In genomic region chr1:30381671-30382365, GRCh38 we compare ENCODE assay signal across 22 cellular contexts.
DNase-seq lines count a peak whose midpoint lies in the region; ATAC-seq, FAIRE-seq and TF ChIP-seq lines count a peak whose summit lies in the region.
"Had no signal": no experiment of that assay in that cellular context is flagged by ENCODE, and none has a peak within 500 bp of the region (broad histone marks: within the 10 kb centered on the region; RNA-seq: fewer than 3 reads in every experiment).

No MANE protein-coding gene starts in this region.

- H3F3A ChIP-seq in PC-9 (ENCODE audit: insufficient read depth, low read depth), result no peaks in the 10 kb centered on the region

- DNase-seq in natural killer cell treated with Interleukin-12 subunit alpha and Interleukin-12 subunit beta and Interleukin-15 and Interleukin-18, amount 100 ng/mL, for 72 hours (ENCODE audit: low spot score), result peak; percentile 6
- no peak for DNase-seq in natural killer cell
- DNase-seq in kidney, result peak; percentile 34
- peak; percentile 35 for DNase-seq in sigmoid colon
- no peak for DNase-seq in occipital lobe (lab: John Stamatoyannopoulos, UW)
- no peak for DNase-seq in PC-9
- no peak for DNase-seq in HuH-7 (ENCODE audit: low spot score)
- DNase-seq: AML-193, GM23248, H7, Karpas-422, NCI-H1092 treated with DMSO at 0.1 percent for 48 hours, NCI-H1436, NCI-H187, NCI-H2081 treated with DMSO at 0.1 percent for 48 hours, NCI-H748 treated with DMSO at 0.1 percent for 48 hours, SHP77 had no signal

- BruUV-seq in PC-9 (replicated peaks; lab: Mats Ljungman, UMichigan), result no TSS peak

- WGBS in sigmoid colon, 2 donors, result 60 to 76% methylated on average over 7 of the region's 7 CpGs

- no peak for ATAC-seq in natural killer cell treated with Interleukin-12 subunit alpha and Interleukin-12 subunit beta and Interleukin-15 and Interleukin-18, amount 100 ng/mL, for 72 hours
- ATAC-seq in natural killer cell, result no peak
- ATAC-seq: A549 had no signal

- TF ChIP-seq CTCF in natural killer cell (IDR thresholded peaks at IDR 0.05) (no peak), kidney (IDR thresholded peaks at IDR 0.05; ENCODE audit: borderline replicate concordance, extremely low read depth, insufficient read depth) (no peak), sigmoid colon (IDR thresholded peaks at IDR 0.05) (no peak), PC-9 (conservative IDR thresholded peaks at IDR 0.05) (no peak)

- H3K79me2 ChIP-seq in PC-9 (ENCODE audit: low read depth), result no peaks in the 10 kb centered on the region

- H2AFZ ChIP-seq in PC-9, result no peak overlapping the region
- H2AFZ ChIP-seq: GM23248 had no signal

- no peaks in the 10 kb centered on the region for H4K20me1 ChIP-seq in PC-9 (ENCODE audit: insufficient read depth)

- H3K36me3 ChIP-seq in kidney (ENCODE audit: control insufficient read depth in 1 of 2, insufficient read depth in 2 of 2, low read length in 2 of 2) (no peaks in the 10 kb centered on the region), sigmoid colon (no peaks in the 10 kb centered on the region), PC-9 (ENCODE audit: low read depth) (no peaks in the 10 kb centered on the region)
- H3K36me3 ChIP-seq: BLaER1 treated with 17β-estradiol and CSF1 and Interleukin-3, amounts not matched to agents 10 nM and 100 nM had no signal

- peaks cover 5 to 14% of the 10 kb centered on the region in 2 donors for H3K27me3 Mint-ChIP-seq in natural killer cell treated with Interleukin-12 subunit alpha and Interleukin-12 subunit beta and Interleukin-15 and Interleukin-18, amount 100 ng/mL, for 72 hours
- H3K27me3 Mint-ChIP-seq in natural killer cell (ENCODE audit: low read depth in 2 of 2), result peaks cover 0 to 3% of the 10 kb centered on the region in 2 donors

- no peak overlapping the region for H3K27ac Mint-ChIP-seq in natural killer cell treated with Interleukin-12 subunit alpha and Interleukin-12 subunit beta and Interleukin-15 and Interleukin-18, amount 100 ng/mL, for 72 hours
- no peak overlapping the region for H3K27ac Mint-ChIP-seq in natural killer cell
- H3K27ac Mint-ChIP-seq: CD4-positive, alpha-beta T cell had no signal

- H3K4me3 ChIP-seq in kidney (ENCODE audit: low read length in 2 of 2) (no peak overlapping the region), sigmoid colon (no peak overlapping the region), PC-9 (no peak overlapping the region)
- H3K4me3 ChIP-seq: A549; BLaER1 treated with 17β-estradiol and CSF1 and Interleukin-3, amounts not matched to agents 10 nM and 100 nM; GM23248 had no signal

- POLR2A ChIA-PET in PC-9 (lab: Charles Lee; ENCODE audit: unreplicated experiment), result no interaction called here

- no peak for FAIRE-seq in kidney (lab: Jason Lieb, UNC)
- FAIRE-seq: A549, D721Med had no signal

- no peak overlapping the region for H3K4me3 Mint-ChIP-seq in natural killer cell treated with Interleukin-12 subunit alpha and Interleukin-12 subunit beta and Interleukin-15 and Interleukin-18, amount 100 ng/mL, for 72 hours
- no peak overlapping the region for H3K4me3 Mint-ChIP-seq in natural killer cell
- H3K4me3 Mint-ChIP-seq: CD4-positive, alpha-beta T cell had no signal

- no peak for TF ChIP-seq EP300 in sigmoid colon (IDR thresholded peaks at IDR 0.05)

- H3K4me1 Mint-ChIP-seq in natural killer cell treated with Interleukin-12 subunit alpha and Interleukin-12 subunit beta and Interleukin-15 and Interleukin-18, amount 100 ng/mL, for 72 hours (ENCODE audit: low read depth in 2 of 2), result no peaks in the 10 kb centered on the region
- H3K4me1 Mint-ChIP-seq in natural killer cell, result peaks cover 0 to 13% of the 10 kb centered on the region in 2 donors

- H3K9me3 Mint-ChIP-seq in natural killer cell treated with Interleukin-12 subunit alpha and Interleukin-12 subunit beta and Interleukin-15 and Interleukin-18, amount 100 ng/mL, for 72 hours, result no peaks in the 10 kb centered on the region
- H3K9me3 Mint-ChIP-seq in natural killer cell, result no peaks in the 10 kb centered on the region
- H3K9me3 Mint-ChIP-seq: CD4-positive, alpha-beta T cell had no signal

- no peak for TF ChIP-seq POLR2A in sigmoid colon (IDR thresholded peaks at IDR 0.05)

- CTCF ChIA-PET in PC-9 (lab: Charles Lee), result no interaction called here

- H3K9me2 ChIP-seq in PC-9 (ENCODE audit: insufficient read depth), result no peaks in the 10 kb centered on the region

- H3K9ac ChIP-seq in kidney (ENCODE audit: low read length in 2 of 2), result no peak overlapping the region
- H3K9ac ChIP-seq: BLaER1 treated with 17β-estradiol and CSF1 and Interleukin-3, amounts not matched to agents 10 nM and 100 nM; GM23248 had no signal

- intact Hi-C loops in natural killer cell (cut with micrococcal nuclease), result loop anchor here (2.0 kb wide), 2 partner anchors 589 to 1145 kb away; partner anchors contain the start of gene PTPRU
- intact Hi-C loops in kidney (cut with DNase I), result no loop called here
- intact Hi-C loops in sigmoid colon (cut with DNase I), result loop anchor here (5.0 kb wide), 1 partner anchor 325 kb away; no protein-coding TSS in a partner anchor
- intact Hi-C loops in PC-9 (cut with micrococcal nuclease; ENCODE audit: unreplicated experiment), result loop anchor here (5.0 kb wide), 2 partner anchors 325 to 1040 kb away; no protein-coding TSS in a partner anchor

- no peaks in the 10 kb centered on the region for H3K9me3 ChIP-seq in kidney (ENCODE audit: control insufficient read depth in 1 of 2, low read length in 2 of 2)
- no peaks in the 10 kb centered on the region for H3K9me3 ChIP-seq in sigmoid colon
- H3K9me3 ChIP-seq in PC-9 (ENCODE audit: insufficient read depth, low read depth), result no peaks in the 10 kb centered on the region
- H3K9me3 ChIP-seq: A549; BLaER1 treated with 17β-estradiol and CSF1 and Interleukin-3, amounts not matched to agents 10 nM and 100 nM had no signal

- H3K27ac ChIP-seq in kidney (ENCODE audit: low read depth in 2 of 2, low read length in 2 of 2) (no peak overlapping the region), sigmoid colon (no peak overlapping the region), PC-9 (no peak overlapping the region)
- H3K27ac ChIP-seq: A549; BLaER1 treated with 17β-estradiol and CSF1 and Interleukin-3, amounts not matched to agents 10 nM and 100 nM; GM23248; RWPE1 had no signal

- H3K36me3 Mint-ChIP-seq in natural killer cell treated with Interleukin-12 subunit alpha and Interleukin-12 subunit beta and Interleukin-15 and Interleukin-18, amount 100 ng/mL, for 72 hours, result no peaks in the 10 kb centered on the region
- no peaks in the 10 kb centered on the region for H3K36me3 Mint-ChIP-seq in natural killer cell

- peaks cover 0 to 35% (median 0%) of the 10 kb centered on the region in 3 donors for H3K27me3 ChIP-seq in sigmoid colon
- H3K27me3 ChIP-seq in PC-9 (ENCODE audit: insufficient read depth, low read depth), result peaks cover 11% of the 10 kb centered on the region; the same call in 1 of the 2 replicates

- no peak overlapping the region for H3K4me2 ChIP-seq in PC-9
- H3K4me2 ChIP-seq: A549; BLaER1 treated with 17β-estradiol and CSF1 and Interleukin-3, amounts not matched to agents 10 nM and 100 nM had no signal

- no peaks in the 10 kb centered on the region for H3K4me1 ChIP-seq in kidney (ENCODE audit: control insufficient read depth in 1 of 2, insufficient read depth in 1 of 2, low read depth in 1 of 2, low read length in 2 of 2)
- peaks cover 0 to 17% (median 11%) of the 10 kb centered on the region in 4 donors for H3K4me1 ChIP-seq in sigmoid colon
- H3K4me1 ChIP-seq in PC-9 (replicated peaks; ENCODE audit: insufficient read depth), result no peaks in the 10 kb centered on the region
- H3K4me1 ChIP-seq: A549 had no signal

Comparison
In these comparisons a context has a peak if more than half of its experiments do, and no peak if none do; other contexts are left out.
1. DNase-seq: peak in natural killer cell treated with Interleukin-12 subunit alpha and Interleukin-12 subunit beta and Interleukin-15 and Interleukin-18, amount 100 ng/mL, for 72 hours (single experiment), kidney (single experiment) and sigmoid colon (single experiment); none in natural killer cell (single experiment), occipital lobe (single experiment), PC-9 (0 of 2) and HuH-7 (single experiment).